ENCODE assay signal across 1 cellular context in genomic region chr9:89544280-89544664, GRCh38.
TF ChIP-seq lines count a peak whose summit lies in the region.

No MANE protein-coding gene starts in this region.

TF ChIP-seq in H1, 55 proteins besides CTCF, POLR2A, EP300 and RAD21 (continued from another document):
- peak; percentile 13; the same call in 1 of the 2 replicates for TF ChIP-seq MAX (IDR thresholded peaks at IDR 0.05)
- no peak for TF ChIP-seq KDM4A (IDR thresholded peaks at IDR 0.05; ENCODE audit: low read depth, low read length, severe bottlenecking)
- no peak for TF ChIP-seq CBX5 (IDR thresholded peaks at IDR 0.05; ENCODE audit: low read depth, low read length)
- no peak for TF ChIP-seq SP4 (IDR thresholded peaks at IDR 0.05; ENCODE audit: low read length)
- TF ChIP-seq RNF2 (IDR thresholded peaks at IDR 0.05; ENCODE audit: borderline replicate concordance, low read depth, low read length, missing control alignments, poor library complexity, severe bottlenecking): no peak
- no peak for TF ChIP-seq NANOG (IDR thresholded peaks at IDR 0.05; ENCODE audit: insufficient read depth, low read depth, low read length, poor library complexity, severe bottlenecking)
- TF ChIP-seq SRF (IDR thresholded peaks at IDR 0.05; ENCODE audit: low read depth, low read length): no peak
- TF ChIP-seq RXRA (IDR thresholded peaks at IDR 0.05; ENCODE audit: insufficient read depth, low read depth, low read length): no peak
- no peak for TF ChIP-seq BRCA1 (IDR thresholded peaks at IDR 0.05; ENCODE audit: low read depth, low read length)
- TF ChIP-seq, protein P1, sequence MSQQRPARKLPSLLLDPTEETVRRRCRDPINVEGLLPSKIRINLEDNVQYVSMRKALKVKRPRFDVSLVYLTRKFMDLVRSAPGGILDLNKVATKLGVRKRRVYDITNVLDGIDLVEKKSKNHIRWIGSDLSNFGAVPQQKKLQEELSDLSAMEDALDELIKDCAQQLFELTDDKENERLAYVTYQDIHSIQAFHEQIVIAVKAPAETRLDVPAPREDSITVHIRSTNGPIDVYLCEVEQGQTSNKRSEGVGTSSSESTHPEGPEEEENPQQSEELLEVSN (IDR thresholded peaks at IDR 0.05): peak; percentile 42; the same call in 1 of the 2 replicates
- no peak for TF ChIP-seq EZH2 (IDR thresholded peaks at IDR 0.05; ENCODE audit: low read depth, low read length, severe bottlenecking)
- no peak for TF ChIP-seq POU5F1 (IDR thresholded peaks at IDR 0.05; ENCODE audit: low read depth, low read length)
- TF ChIP-seq CHD1 (IDR thresholded peaks at IDR 0.05; ENCODE audit: low read depth, low read length): no peak
- TF ChIP-seq EGR1 (IDR thresholded peaks at IDR 0.05; ENCODE audit: borderline replicate concordance, low read depth, low read length): no peak
- no peak for TF ChIP-seq RFX5 (IDR thresholded peaks at IDR 0.05; ENCODE audit: borderline replicate concordance, low read depth, low read length)
- no peak for TF ChIP-seq NRF1 (IDR thresholded peaks at IDR 0.05; ENCODE audit: low read depth, low read length)
- no peak for TF ChIP-seq USF2 (IDR thresholded peaks at IDR 0.05; ENCODE audit: low read length)
- TF ChIP-seq TEAD4 (IDR thresholded peaks at IDR 0.05; ENCODE audit: low read depth, low read length): no peak
- TF ChIP-seq HDAC2 (IDR thresholded peaks at IDR 0.05; ENCODE audit: borderline replicate concordance in 1 of 2, low read depth in 2 of 2, low read length in 2 of 2): no peak
